Comparison of ENCODE assay signal across 18 cellular contexts in the genomic region with DNA sequence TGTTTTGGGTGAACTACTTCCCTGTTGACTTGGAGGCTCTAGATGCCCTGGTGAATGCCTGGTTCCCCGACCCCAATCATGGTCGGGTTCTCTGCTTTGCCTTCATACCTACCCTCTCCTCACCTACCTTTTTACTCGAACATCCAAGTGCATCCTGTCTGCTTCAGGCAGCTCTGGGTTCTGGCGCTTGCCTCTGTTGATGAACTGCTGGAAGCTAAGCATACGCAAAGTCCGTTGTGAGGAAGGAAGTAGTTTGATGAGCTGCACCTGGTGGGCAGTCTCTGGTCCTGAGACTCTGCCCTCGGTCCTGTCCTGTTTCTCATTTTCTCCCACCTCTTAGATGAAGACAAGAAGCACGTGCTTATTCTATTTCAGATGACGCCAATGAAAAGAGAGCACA. TPM values are rescaled to one million over a fixed set of nuclear protein-coding genes. Genes with fewer than 3 reads are reported as not detected.
DNase-seq lines count a peak whose midpoint lies in the region; ATAC-seq and TF ChIP-seq lines count a peak whose summit lies in the region.
"Had no signal": no experiment of that assay in that cellular context is flagged by ENCODE, and none has a peak within 500 bp of the region (broad histone marks: within the 10 kb centered on the region; RNA-seq: fewer than 3 reads in every experiment).

No MANE protein-coding gene starts in this region.

- no peaks in the 10 kb centered on the region for H3K79me2 ChIP-seq in SK-N-SH (ENCODE audit: insufficient read depth)

- no peaks in the 10 kb centered on the region for H3K9me2 ChIP-seq in SK-N-SH

- intact Hi-C loops in body of pancreas (cut with DNase I) (no loop called here), psoas muscle (cut with DNase I) (no loop called here)

- no peak overlapping the region for H3K4me2 ChIP-seq in SK-N-SH

- H3K27ac ChIP-seq in SK-N-SH (ENCODE audit: low read depth in 2 of 2, low read length in 1 of 2) (no peak overlapping the region), body of pancreas (peak overlapping the region in 3 of 4 donors; percentile 16 to 50 (median 20)), psoas muscle (peak overlapping the region; percentile 58)
- H3K27ac ChIP-seq: C4-2B had no signal

- H3K9me3 ChIP-seq in SK-N-SH (no peaks in the 10 kb centered on the region), body of pancreas (no peaks in the 10 kb centered on the region), psoas muscle (no peaks in the 10 kb centered on the region)

- TF ChIP-seq CTCF in SK-N-SH (IDR thresholded peaks at IDR 0.05), result no peak
- no peak for TF ChIP-seq CTCF in body of pancreas (IDR thresholded peaks at IDR 0.05)
- TF ChIP-seq CTCF in psoas muscle (IDR thresholded peaks at IDR 0.05), result no peak

- no peak for TF ChIP-seq RAD21 in SK-N-SH (IDR thresholded peaks at IDR 0.05; ENCODE audit: low read length)

- no peaks in the 10 kb centered on the region for H3K27me3 ChIP-seq in SK-N-SH (ENCODE audit: insufficient read depth)
- peaks cover 28% of the 10 kb centered on the region for H3K27me3 ChIP-seq in H7 (ENCODE audit: control insufficient read depth, insufficient read depth, low read length)
- H3K27me3 ChIP-seq in body of pancreas, result no peaks in the 10 kb centered on the region
- peaks cover 0 to 12% (median 0%) of the 10 kb centered on the region in 3 donors for H3K27me3 ChIP-seq in psoas muscle (ENCODE audit: insufficient read depth in 3 of 3, low read length in 2 of 3)

- no peaks in the 10 kb centered on the region for H4K20me1 ChIP-seq in SK-N-SH (ENCODE audit: insufficient read depth)

- no peak for TF ChIP-seq POLR2A in body of pancreas (IDR thresholded peaks at IDR 0.05)

- DNase-seq in SK-N-SH, result peak; percentile 11
- DNase-seq in H7, result peak; percentile 21
- no peak for DNase-seq in body of pancreas
- DNase-seq in psoas muscle, result peak in 1 of 2 donors; percentile 10
- DNase-seq: DND-41, GDM1, HFFc6, Karpas-422, MM.1S, NCI-H1092 treated with DMSO at 0.1 percent for 48 hours, NCI-H2107, NCI-H526 had no signal

- ATAC-seq in SK-N-SH treated with all-trans-retinoic acid at 6 μM for 48 hours (no peak), body of pancreas (no peak), psoas muscle (peak in 1 of 4 donors; percentile 1), HG02623 (IDR thresholded peaks at IDR 0.05; ENCODE audit: unreplicated experiment) (no peak), HG03432 (IDR thresholded peaks at IDR 0.05; ENCODE audit: unreplicated experiment) (no peak), GM18861 (IDR thresholded peaks at IDR 0.05; ENCODE audit: unreplicated experiment) (no peak)
- ATAC-seq: GM12878 had no signal

- TF ChIP-seq EP300 in SK-N-SH (IDR thresholded peaks at IDR 0.05; ENCODE audit: borderline replicate concordance in 1 of 2, low read depth in 1 of 2, low read length in 1 of 2), result no peak

- H3K4me1 ChIP-seq in SK-N-SH (ENCODE audit: control insufficient read depth in 1 of 2, insufficient read depth in 2 of 2, low read depth in 1 of 2, low read length in 1 of 2) (no peaks in the 10 kb centered on the region; a peak in 1 of 4 replicates), body of pancreas (peaks cover 28% of the 10 kb centered on the region), psoas muscle (peaks cover 19% of the 10 kb centered on the region)

- H3K9ac ChIP-seq in SK-N-SH, result no peak overlapping the region

- CTCF ChIA-PET in SK-N-SH (lab: Yijun Ruan, JAX), result interaction anchor here (1.2 to 9.9 kb wide), 8 partner anchors 8 to 194 kb away, joined by 4 to 76 read pairs (median 9); no protein-coding TSS in a partner anchor

- no peak overlapping the region for H3K4me3 ChIP-seq in SK-N-SH (ENCODE audit: low read depth in 2 of 2, low read length in 1 of 2)
- no peak overlapping the region for H3K4me3 ChIP-seq in H7 (ENCODE audit: insufficient read depth, low read depth, low read length)
- no peak overlapping the region for H3K4me3 ChIP-seq in body of pancreas
- no peak overlapping the region for H3K4me3 ChIP-seq in psoas muscle
- H3K4me3 ChIP-seq: GM12878 had no signal

- peaks cover 5% of the 10 kb centered on the region for H3F3A ChIP-seq in SK-N-SH (replicated peaks; ENCODE audit: insufficient read depth)

- no peak overlapping the region for H2AFZ ChIP-seq in SK-N-SH (ENCODE audit: low read depth)

- WGBS in SK-N-SH (ENCODE audit: low lambda C conversion rate), result 80% methylated on average over 9 of the region's 9 CpGs
- 76 to 77% methylated on average over 9 of the region's 9 CpGs for WGBS in body of pancreas, 2 donors
- 59 to 60% (median 59%) methylated on average over 9 of the region's 9 CpGs for WGBS in psoas muscle, 3 donors

- POLR2A ChIA-PET in SK-N-SH (lab: Yijun Ruan, JAX), result no interaction called here

- H3K36me3 ChIP-seq in SK-N-SH (replicated peaks in 1 of 2; ENCODE audit: control insufficient read depth in 1 of 2, insufficient read depth in 2 of 2, low read length in 1 of 2), result peaks cover 0 to 3% of the 10 kb centered on the region in 2 experiments
- H3K36me3 ChIP-seq in H7 (replicated peaks; ENCODE audit: control insufficient read depth, insufficient read depth, low read length), result peaks cover 1% of the 10 kb centered on the region
- peaks cover 0 to 2% of the 10 kb centered on the region in 2 donors for H3K36me3 ChIP-seq in body of pancreas (replicated peaks in 1 of 2; ENCODE audit: insufficient read depth in 1 of 2, low read depth in 2 of 2)
- peaks cover 0 to 20% of the 10 kb centered on the region in 2 donors for H3K36me3 ChIP-seq in psoas muscle (ENCODE audit: insufficient read depth in 1 of 2, low read depth in 1 of 2)

TF ChIP-seq in SK-N-SH, 30 proteins besides CTCF, POLR2A, EP300 and RAD21 (continues in another document):
- TF ChIP-seq FOXJ3 (CRISPR knock-in tag; IDR thresholded peaks at IDR 0.05), result no peak
- TF ChIP-seq IRF3 (IDR thresholded peaks at IDR 0.05; ENCODE audit: low read depth, low read length), result no peak
- no peak for TF ChIP-seq ELF1 (IDR thresholded peaks at IDR 0.05)
- no peak for TF ChIP-seq YY1 (IDR thresholded peaks at IDR 0.05; ENCODE audit: low read depth)
- TF ChIP-seq TCF12 (IDR thresholded peaks at IDR 0.05), result no peak
- no peak for TF ChIP-seq FOSL2 (IDR thresholded peaks at IDR 0.05; ENCODE audit: borderline replicate concordance, low read depth)
- TF ChIP-seq RFX5 (IDR thresholded peaks at IDR 0.05; ENCODE audit: low read length), result no peak
- TF ChIP-seq RCOR1 (IDR thresholded peaks at IDR 0.05; ENCODE audit: low read length), result no peak

TF ChIP-seq in SK-N-SH treated with all-trans-retinoic acid at 6 μM for 48 hours, 23 proteins besides CTCF, POLR2A, EP300 and RAD21 (continues in another document):
- no peak for TF ChIP-seq CSDC2 (CRISPR knock-in tag; IDR thresholded peaks at IDR 0.05)
- TF ChIP-seq ZNF70 (CRISPR knock-in tag; IDR thresholded peaks at IDR 0.05), result no peak
- no peak for TF ChIP-seq ZFP30 (CRISPR knock-in tag; IDR thresholded peaks at IDR 0.05)
- TF ChIP-seq ZFP3 (CRISPR knock-in tag; IDR thresholded peaks at IDR 0.05), result no peak
- TF ChIP-seq OSR1 (CRISPR knock-in tag; IDR thresholded peaks at IDR 0.05), result no peak
- no peak for TF ChIP-seq BACH2 (CRISPR knock-in tag; IDR thresholded peaks at IDR 0.05; ENCODE audit: borderline replicate concordance)
- TF ChIP-seq TCF4 (CRISPR knock-in tag; IDR thresholded peaks at IDR 0.05; ENCODE audit: borderline replicate concordance), result no peak
- TF ChIP-seq PATZ1 (CRISPR knock-in tag; IDR thresholded peaks at IDR 0.05; ENCODE audit: borderline replicate concordance), result no peak
- no peak for TF ChIP-seq ESRRG (CRISPR knock-in tag; IDR thresholded peaks at IDR 0.05)

RNA-seq across cellular contexts. Expression of gene KCNH3, which starts 13.6 kb away (rescaled TPM):
- polyA plus RNA-seq in SK-N-SH (2012; rRNA removed) (3.2 and 3.7 TPM in 2 replicates), psoas muscle (under 1 TPM in 2 of 3 donors, not detected in 1; 0.04 to 0.07 TPM)
- polyA plus RNA-seq in SK-N-SH (2012; cell fraction: cytosol; rRNA removed), result 1.0 and 1.8 TPM in 2 replicates
- 14.3 and 17.0 TPM in 2 replicates for polyA plus RNA-seq in SK-N-SH (2012; cell fraction: nucleus; rRNA removed)
- total RNA-seq in H7 (2014; rRNA removed; shearing (Covaris generic)), result 0.97 TPM in 1 of 2 replicates, not detected in the other
- total RNA-seq in body of pancreas (1 to 10 TPM; 1.3 to 1.6 TPM), psoas muscle (under 1 TPM in 2 of 4 donors, not detected in 2; 0.04 to 0.32 TPM)

RNA-seq across cellular contexts. Expression of gene MCRS1, which starts 15.5 kb away (rescaled TPM):
- polyA plus RNA-seq in SK-N-SH (2012; rRNA removed), result 103 and 107 TPM in 2 replicates
- polyA plus RNA-seq in SK-N-SH (2012; cell fraction: cytosol; rRNA removed), result 50.0 and 75.2 TPM in 2 replicates
- 200 and 202 TPM in 2 replicates for polyA plus RNA-seq in SK-N-SH (2012; cell fraction: nucleus; rRNA removed)
- 113 and 124 TPM in 2 replicates for total RNA-seq in H7 (2014; rRNA removed; shearing (Covaris generic))
- 10 to 100 TPM; 34.2 to 49.8 TPM for total RNA-seq in body of pancreas
- total RNA-seq in psoas muscle, result 10 to 100 TPM; 39.1 to 82.3 (median 55.1) TPM
- 10 to 100 TPM; 24.3 to 54.9 (median 31.9) TPM for polyA plus RNA-seq in psoas muscle

RNA-seq across cellular contexts. Expression of gene FAM186B, which starts 53.0 kb away (rescaled TPM):
- polyA plus RNA-seq in SK-N-SH (2012; rRNA removed) (0.16 and 0.24 TPM in 2 replicates), psoas muscle (under 1 TPM; 0.04 to 1.00 (median 0.23) TPM)
- polyA plus RNA-seq in SK-N-SH (2012; cell fraction: cytosol; rRNA removed), result 0.09 and 0.18 TPM in 2 replicates
- 0.80 and 0.93 TPM in 2 replicates for polyA plus RNA-seq in SK-N-SH (2012; cell fraction: nucleus; rRNA removed)
- 0.11 and 0.21 TPM in 2 replicates for total RNA-seq in H7 (2014; rRNA removed; shearing (Covaris generic))
- total RNA-seq in body of pancreas (under 1 TPM in 1 of 2 donors, not detected in 1; 0.78 TPM), psoas muscle (under 1 TPM; 0.44 to 0.63 (median 0.46) TPM)

Comparison
In these comparisons a context has a peak if more than half of its experiments do, and no peak if none do; other contexts are left out.
1. DNase-seq: peak in SK-N-SH (single experiment) and H7 (single experiment); none in body of pancreas (0 of 4).
2. H3K27ac ChIP-seq: peak in body of pancreas (3 of 4) and psoas muscle (single experiment); none in SK-N-SH (0 of 2).